ENCODE assay signal across 8 cellular contexts in the genomic region with DNA sequence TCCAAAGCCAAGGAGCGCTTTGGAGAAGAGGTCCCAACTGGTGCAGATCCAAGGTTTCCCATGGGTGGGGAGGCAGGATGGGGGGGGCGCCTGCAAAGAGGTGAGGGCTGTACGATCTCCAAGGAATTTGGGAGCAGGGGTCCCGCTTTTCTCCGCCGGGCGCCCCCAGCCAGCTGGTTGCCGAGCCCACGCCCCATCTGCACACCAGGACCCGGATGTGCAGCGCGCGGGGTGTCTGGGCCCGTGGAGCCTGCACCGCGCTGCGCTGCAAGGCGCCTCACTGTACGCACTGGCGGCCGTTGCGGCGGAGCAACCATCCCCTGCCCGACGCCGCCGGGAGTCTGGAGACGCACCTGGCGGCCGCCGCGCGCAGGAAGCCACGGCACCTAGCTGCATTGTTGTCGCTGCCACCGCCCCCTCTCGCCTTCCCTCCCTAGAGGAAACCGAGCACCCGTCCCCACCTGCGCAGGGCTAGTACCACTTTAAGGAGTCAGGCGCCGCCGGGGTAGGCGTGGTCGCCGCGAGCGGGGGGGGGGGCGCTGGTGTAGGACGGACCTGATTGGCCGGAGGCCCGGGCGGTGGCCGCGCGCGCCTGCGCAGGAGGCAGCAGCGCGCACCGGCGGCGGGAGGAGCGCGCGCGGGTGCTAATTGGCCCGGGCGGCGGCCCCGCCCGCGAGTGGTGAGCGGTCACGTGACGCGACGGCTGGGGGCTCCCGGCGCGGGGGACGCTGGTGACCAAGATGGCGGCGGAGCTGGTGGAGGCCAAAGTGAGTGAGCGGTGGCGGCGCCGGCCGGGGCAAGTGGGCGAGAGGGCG.
DNase-seq lines count a peak whose midpoint lies in the region; ATAC-seq and TF ChIP-seq lines count a peak whose summit lies in the region.

Gene PIAS4 (plus strand): TSS at position 716 of the 815 bp plus-strand sequence. CDS start 25 bp downstream, at position 741.

- no peak for TF ChIP-seq EP300 in Ishikawa (IDR thresholded peaks at IDR 0.05; ENCODE audit: borderline replicate concordance)

- no peaks in the 10 kb centered on the region for H3K9me3 ChIP-seq in mucosa of stomach (ENCODE audit: control insufficient read depth, low read length)

- H3K36me3 ChIP-seq in mucosa of stomach (ENCODE audit: control insufficient read depth, insufficient read depth, low read length): no peaks in the 10 kb centered on the region

- peaks cover 43% of the 10 kb centered on the region for H3K4me1 ChIP-seq in mucosa of stomach (ENCODE audit: control insufficient read depth, insufficient read depth, low read length)

- H3K27me3 ChIP-seq in mucosa of stomach (ENCODE audit: control insufficient read depth, insufficient read depth, low read length): no peaks in the 10 kb centered on the region

- ATAC-seq in GM21529 (IDR thresholded peaks at IDR 0.05; ENCODE audit: unreplicated experiment): peak; percentile 71

- peak; percentile 57 for TF ChIP-seq POLR2A in erythroblast (IDR thresholded peaks at IDR 0.05; ENCODE audit: low read length)

- H3K9ac ChIP-seq in mucosa of stomach (ENCODE audit: low read length): peak within 1 kb of the TSS; percentile 80

- DNase-seq in DMS 273 treated with DMSO at 0.1 percent for 48 hours (lab: John Stamatoyannopoulos, UW): peak; percentile 82
- DNase-seq in OCI-M2 (lab: John Stamatoyannopoulos, UW; ENCODE audit: unreplicated experiment): peak; percentile 26
- peak; percentile 97 for DNase-seq in activated T-cell treated with anti-CD3 and anti-CD28 coated beads, Interleukin-2, amount 50 U/mL, for 1 hour
- peak; percentile 97 to 99 for DNase-seq in erythroblast (lab: John Stamatoyannopoulos, UW)
- DNase-seq in stimulated activated CD8-positive, alpha-beta memory T cell treated with anti-CD3 and anti-CD28 coated beads, Interleukin-7, amount 100 ng/mL, for 1 hour (ENCODE audit: low read depth in 2 of 2): peak; percentile 83 to 93

- TF ChIP-seq RAD21 in Ishikawa (IDR thresholded peaks at IDR 0.05; ENCODE audit: low read depth): peak; percentile 1; the same call in 1 of the 2 replicates

- peak within 1 kb of the TSS; percentile 80 for H3K4me3 ChIP-seq in mucosa of stomach (ENCODE audit: low read length)

TF ChIP-seq in Ishikawa, 13 proteins besides CTCF, POLR2A, EP300 and RAD21:
- peak; percentile 30; the same call in 1 of the 2 replicates for TF ChIP-seq EGR1 (IDR thresholded peaks at IDR 0.05)
- no peak for TF ChIP-seq REST (IDR thresholded peaks at IDR 0.05; ENCODE audit: low read depth)
- no peak for TF ChIP-seq FOXM1 (IDR thresholded peaks at IDR 0.05; ENCODE audit: borderline replicate concordance, low read depth)
- TF ChIP-seq, protein P1, sequence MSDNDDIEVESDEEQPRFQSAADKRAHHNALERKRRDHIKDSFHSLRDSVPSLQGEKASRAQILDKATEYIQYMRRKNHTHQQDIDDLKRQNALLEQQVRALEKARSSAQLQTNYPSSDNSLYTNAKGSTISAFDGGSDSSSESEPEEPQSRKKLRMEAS (IDR thresholded peaks at IDR 0.05): peak; percentile 89
- TF ChIP-seq CREB1 (IDR thresholded peaks at IDR 0.05; ENCODE audit: low read depth): no peak
- TF ChIP-seq TAF1 (IDR thresholded peaks at IDR 0.05; ENCODE audit: low read depth): peak; percentile 91
- TF ChIP-seq YY1 (IDR thresholded peaks at IDR 0.05; ENCODE audit: low read depth): peak; percentile 95
- TF ChIP-seq NFIC (IDR thresholded peaks at IDR 0.05): peak; percentile 19; the same call in 1 of the 2 replicates
- TF ChIP-seq, protein P2, sequence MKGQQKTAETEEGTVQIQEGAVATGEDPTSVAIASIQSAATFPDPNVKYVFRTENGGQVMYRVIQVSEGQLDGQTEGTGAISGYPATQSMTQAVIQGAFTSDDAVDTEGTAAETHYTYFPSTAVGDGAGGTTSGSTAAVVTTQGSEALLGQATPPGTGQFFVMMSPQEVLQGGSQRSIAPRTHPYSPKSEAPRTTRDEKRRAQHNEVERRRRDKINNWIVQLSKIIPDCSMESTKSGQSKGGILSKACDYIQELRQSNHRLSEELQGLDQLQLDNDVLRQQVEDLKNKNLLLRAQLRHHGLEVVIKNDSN (IDR thresholded peaks at IDR 0.05): peak; percentile 97
- TF ChIP-seq TCF12 (IDR thresholded peaks at IDR 0.05; ENCODE audit: low read depth): 0 out of 2 replicates have a peak, but pooled peaks have one; percentile 45
- no peak for TF ChIP-seq CEBPB (IDR thresholded peaks at IDR 0.05)
- TF ChIP-seq TEAD4 (IDR thresholded peaks at IDR 0.05): 0 out of 2 replicates have a peak, but pooled peaks have one; percentile 4
- peak; percentile 65 for TF ChIP-seq ZBTB7A (IDR thresholded peaks at IDR 0.05; ENCODE audit: low read depth)

Comparison
In these comparisons a context has a peak if more than half of its experiments do, and no peak if none do; other contexts are left out.
1. Peak in every context shown above with its lines: DNase-seq, ATAC-seq and H3K4me3 ChIP-seq.
2. DNase-seq: peak in every context shown above with its lines; median percentile 98 in erythroblast; 97 in activated T-cell treated with anti-CD3 and anti-CD28 coated beads, Interleukin-2, amount 50 U/mL, for 1 hour; 88 in stimulated activated CD8-positive, alpha-beta memory T cell treated with anti-CD3 and anti-CD28 coated beads, Interleukin-7, amount 100 ng/mL, for 1 hour; 82 in DMS 273 treated with DMSO at 0.1 percent for 48 hours; 26 in OCI-M2.